ENCODE assay signal across 27 cellular contexts in the genomic region with DNA sequence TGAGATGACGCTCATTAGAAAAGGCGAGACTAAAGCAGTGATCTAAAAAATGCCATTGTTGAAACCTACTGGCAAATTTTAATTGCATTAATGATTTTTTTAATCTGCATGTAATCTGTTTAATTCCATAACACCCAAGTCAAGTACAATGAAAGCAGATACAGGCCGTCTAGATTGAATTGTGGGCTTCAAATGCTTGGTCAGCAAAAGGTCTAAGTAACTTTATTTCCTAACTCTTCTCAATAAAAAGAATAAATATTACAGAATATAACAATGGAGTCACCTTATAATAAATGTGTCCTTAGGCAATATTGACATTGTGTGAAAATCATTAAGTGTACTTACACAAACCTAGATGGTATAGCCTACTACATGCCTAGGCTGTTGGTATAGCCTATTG. TPM values are rescaled to one million over a fixed set of nuclear protein-coding genes. Genes with fewer than 3 reads are reported as not detected.
"Had no signal": no experiment of that assay in that cellular context is flagged by ENCODE, and none has a peak within 500 bp of the region (broad histone marks: within the 10 kb centered on the region; RNA-seq: fewer than 3 reads in every experiment).

No MANE protein-coding gene starts in this region.

- H3K4me3 Mint-ChIP-seq: activated CD4-positive, alpha-beta memory T cell treated with anti-CD3 and anti-CD28 coated beads for 36 hours; activated CD8-positive, alpha-beta memory T cell treated with anti-CD3 and anti-CD28 coated beads, Interleukin-2, amount 10 ng/mL, durations not matched to agents 7 days and 5 days; activated naive CD4-positive, alpha-beta T cell treated with anti-CD3 and anti-CD28 coated beads, Interleukin-2, amount 10 ng/mL, durations not matched to agents 7 days and 5 days; activated naive CD8-positive, alpha-beta T cell treated with anti-CD3 and anti-CD28 coated beads for 36 hours had no signal

- H3K4me3 ChIP-seq: breast epithelium, MG63, SJCRH30, SK-N-MC had no signal

- H3K27me3 Mint-ChIP-seq: activated CD4-positive, alpha-beta memory T cell treated with anti-CD3 and anti-CD28 coated beads for 36 hours; activated CD8-positive, alpha-beta memory T cell treated with anti-CD3 and anti-CD28 coated beads, Interleukin-2, amount 10 ng/mL, durations not matched to agents 7 days and 5 days; activated naive CD4-positive, alpha-beta T cell treated with anti-CD3 and anti-CD28 coated beads, Interleukin-2, amount 10 ng/mL, durations not matched to agents 7 days and 5 days had no signal

- DNase-seq: activated CD4-positive, alpha-beta memory T cell treated with anti-CD3 and anti-CD28 coated beads for 36 hours; activated CD4-positive, alpha-beta T cell treated with anti-CD3 and anti-CD28 coated beads for 4 hours; activated CD4-positive, alpha-beta T cell treated with anti-CD3 and anti-CD28 coated beads, Interleukin-2, amount 50 U/mL, for 1 hour; activated CD8-positive, alpha-beta memory T cell treated with anti-CD3 and anti-CD28 coated beads for 24 hours; activated CD8-positive, alpha-beta memory T cell treated with anti-CD3 and anti-CD28 coated beads, Interleukin-2, amount 10 ng/mL, durations not matched to agents 7 days and 5 days; activated CD8-positive, alpha-beta memory T cell treated with anti-CD3 and anti-CD28 coated beads, Interleukin-2, amount 50 U/mL, for 48 hours; activated effector memory CD4-positive, alpha-beta T cell treated with Interleukin-2 at 50 U/mL for 16 hours; activated naive CD4-positive, alpha-beta T cell treated with anti-CD3 and anti-CD28 coated beads, Interleukin-2, amount 10 ng/mL, durations not matched to agents 7 days and 5 days; activated naive CD8-positive, alpha-beta T cell treated with anti-CD3 and anti-CD28 coated beads for 36 hours; activated T-cell treated with anti-CD3 and anti-CD28 coated beads, Interleukin-2, amount 50 U/mL, for 48 hours; amniotic stem cell; aorta; Kasumi-1; MG63; NCI-H1436; NCI-H1930; NCI-H2081 treated with DMSO at 0.1 percent for 48 hours; NCI-H226; SHP77; SJCRH30; T1000 had no signal

- H3K27ac ChIP-seq: breast epithelium, SJCRH30, SK-N-MC had no signal

- H3K4me1 ChIP-seq: breast epithelium, SJCRH30 had no signal

- H3K4me1 Mint-ChIP-seq: activated CD8-positive, alpha-beta memory T cell treated with anti-CD3 and anti-CD28 coated beads, Interleukin-2, amount 10 ng/mL, durations not matched to agents 7 days and 5 days; activated naive CD4-positive, alpha-beta T cell treated with anti-CD3 and anti-CD28 coated beads, Interleukin-2, amount 10 ng/mL, durations not matched to agents 7 days and 5 days had no signal

- ATAC-seq: activated CD4-positive, CD25-positive, alpha-beta regulatory T cell treated with anti-CD3 and anti-CD28 coated beads, Interleukin-2, amount 50 U/mL, for 24 hours; activated CD8-positive, alpha-beta memory T cell treated with anti-CD3 and anti-CD28 coated beads, Interleukin-2, amount 10 ng/mL, durations not matched to agents 7 days and 5 days; Panc1 had no signal

- H3K36me3 ChIP-seq: breast epithelium, SJCRH30 had no signal

- H3K9me3 ChIP-seq: breast epithelium, MG63, SJCRH30 had no signal

- H3K27ac Mint-ChIP-seq: activated CD4-positive, alpha-beta memory T cell treated with anti-CD3 and anti-CD28 coated beads for 36 hours; activated CD8-positive, alpha-beta memory T cell treated with anti-CD3 and anti-CD28 coated beads, Interleukin-2, amount 10 ng/mL, durations not matched to agents 7 days and 5 days; activated naive CD4-positive, alpha-beta T cell treated with anti-CD3 and anti-CD28 coated beads, Interleukin-2, amount 10 ng/mL, durations not matched to agents 7 days and 5 days; activated naive CD8-positive, alpha-beta T cell treated with anti-CD3 and anti-CD28 coated beads for 36 hours had no signal

- H3K27me3 ChIP-seq: breast epithelium, MG63, SJCRH30 had no signal

- H3K9me3 Mint-ChIP-seq: activated CD4-positive, alpha-beta memory T cell treated with anti-CD3 and anti-CD28 coated beads for 36 hours; activated naive CD4-positive, alpha-beta T cell treated with anti-CD3 and anti-CD28 coated beads, Interleukin-2, amount 10 ng/mL, durations not matched to agents 7 days and 5 days had no signal

- H3K36me3 Mint-ChIP-seq: activated CD4-positive, alpha-beta memory T cell treated with anti-CD3 and anti-CD28 coated beads for 36 hours; activated CD8-positive, alpha-beta memory T cell treated with anti-CD3 and anti-CD28 coated beads, Interleukin-2, amount 10 ng/mL, durations not matched to agents 7 days and 5 days; activated naive CD4-positive, alpha-beta T cell treated with anti-CD3 and anti-CD28 coated beads, Interleukin-2, amount 10 ng/mL, durations not matched to agents 7 days and 5 days; activated naive CD8-positive, alpha-beta T cell treated with anti-CD3 and anti-CD28 coated beads for 36 hours had no signal

RNA-seq across cellular contexts. Expression of gene PDE1C, which starts 20.6 kb away (rescaled TPM):
- total RNA-seq: activated CD4-positive, alpha-beta memory T cell treated with anti-CD3 and anti-CD28 coated beads for 36 hours; activated CD8-positive, alpha-beta memory T cell treated with anti-CD3 and anti-CD28 coated beads, Interleukin-2, amount 10 ng/mL, durations not matched to agents 7 days and 5 days; activated naive CD8-positive, alpha-beta T cell treated with anti-CD3 and anti-CD28 coated beads for 36 hours; T-helper 1 cell treated with Interleukin-12 subunit alpha and Interleukin-12 subunit beta and Interleukin-4 antibody, amounts not matched to agents 30 ng/mL and 1 ng/mL, for 36 hours; T-helper 2 cell treated with Interferon-gamma antibody and Interleukin-4, amounts not matched to agents 100 ng/mL and 5 ng/mL, for 36 hours had no signal
